10 cellular contexts compared by ENCODE assay signal in the genomic region with DNA sequence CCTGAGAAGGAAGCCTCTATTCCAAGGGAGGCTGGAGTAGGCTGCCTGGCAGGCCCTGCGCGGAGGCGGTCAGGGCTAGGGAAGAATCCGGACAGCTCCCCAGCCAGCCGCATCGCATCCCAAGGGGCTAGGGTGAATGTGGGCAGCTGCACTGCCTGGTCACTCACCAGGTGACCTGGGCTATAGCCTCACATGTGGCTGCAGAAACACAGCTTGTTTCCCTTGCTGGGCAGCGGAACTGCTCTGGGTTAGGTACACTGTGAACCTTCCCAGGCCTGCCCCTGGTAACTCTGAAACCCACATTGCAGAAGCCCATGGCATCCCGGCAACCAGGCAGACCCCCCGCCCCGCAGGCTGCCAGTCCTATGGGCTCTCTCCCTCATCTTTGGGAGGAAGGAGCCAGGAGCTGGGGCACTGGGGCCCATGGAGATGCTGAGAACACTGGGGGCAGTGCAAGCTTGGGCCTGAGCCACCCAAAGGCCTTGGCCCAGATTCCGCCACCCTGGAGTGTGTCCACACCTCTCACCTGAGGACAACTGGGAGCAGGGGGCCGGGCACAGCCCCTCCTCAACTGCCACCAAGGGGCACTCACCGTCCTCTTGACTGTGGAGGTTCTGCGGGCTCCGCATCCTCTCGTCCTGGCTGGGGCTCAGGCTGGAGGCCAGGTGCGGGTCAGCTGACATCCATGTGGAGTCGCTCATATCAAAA.
DNase-seq lines count a peak whose midpoint lies in the region; TF ChIP-seq lines count a peak whose summit lies in the region.
"Had no signal": no experiment of that assay in that cellular context is flagged by ENCODE, and none has a peak within 500 bp of the region (broad histone marks: within the 10 kb centered on the region; RNA-seq: fewer than 3 reads in every experiment).

No MANE protein-coding gene starts in this region.

- H3K4me2 ChIP-seq in parathyroid adenoma (ENCODE audit: low read length), result peak overlapping the region; percentile 53

- H3K9ac ChIP-seq in adipocyte (ENCODE audit: low read length) (peak overlapping the region; percentile 81), parathyroid adenoma (no peak overlapping the region)

- no peaks in the 10 kb centered on the region for H3K36me3 ChIP-seq in ACC112 (ENCODE audit: insufficient read depth, low read length)
- peaks cover 6% of the 10 kb centered on the region for H3K36me3 ChIP-seq in adipocyte (ENCODE audit: control insufficient read depth, insufficient read depth, low read length, severe bottlenecking)
- H3K36me3 ChIP-seq in parathyroid adenoma (ENCODE audit: control insufficient read depth, insufficient read depth, low read length), result no peaks in the 10 kb centered on the region
- H3K36me3 ChIP-seq in A673 (ENCODE audit: insufficient read depth, low read length, poor library complexity, severe bottlenecking), result no peaks in the 10 kb centered on the region

- peaks cover 20% of the 10 kb centered on the region for H3K27me3 Mint-ChIP-seq in glutamatergic neuron (ENCODE audit: unreplicated experiment)
- H3K27me3 Mint-ChIP-seq: activated naive CD4-positive, alpha-beta T cell treated with anti-CD3 and anti-CD28 coated beads, Interleukin-2, amount 50 U/mL, for 24 hours; CD4-positive, CD25-positive, alpha-beta regulatory T cell had no signal

- H3K36me3 Mint-ChIP-seq in glutamatergic neuron (ENCODE audit: unreplicated experiment), result peaks cover 3% of the 10 kb centered on the region
- H3K36me3 Mint-ChIP-seq: activated naive CD4-positive, alpha-beta T cell treated with anti-CD3 and anti-CD28 coated beads, Interleukin-2, amount 50 U/mL, for 24 hours; CD4-positive, CD25-positive, alpha-beta regulatory T cell had no signal

- CTCF ChIA-PET in A673 (lab: Charles Lee), result no interaction called here

- H2AFZ ChIP-seq in ACC112 (ENCODE audit: low read length, unreplicated experiment) (no peak overlapping the region), parathyroid adenoma (no peak overlapping the region)

- intact Hi-C loops in A673 (cut with micrococcal nuclease; ENCODE audit: unreplicated experiment), result no loop called here

- H3K4me1 Mint-ChIP-seq in glutamatergic neuron (ENCODE audit: low read depth, unreplicated experiment), result peaks cover 27% of the 10 kb centered on the region

- peaks cover 27% of the 10 kb centered on the region for H3K79me2 ChIP-seq in ACC112 (ENCODE audit: control insufficient read depth, insufficient read depth, low read length, unreplicated experiment)
- H3K79me2 ChIP-seq in parathyroid adenoma, result peaks cover 59% of the 10 kb centered on the region

- H3K4me3 Mint-ChIP-seq in glutamatergic neuron (ENCODE audit: unreplicated experiment), result peak overlapping the region; percentile 2
- H3K4me3 Mint-ChIP-seq: activated naive CD4-positive, alpha-beta T cell treated with anti-CD3 and anti-CD28 coated beads, Interleukin-2, amount 50 U/mL, for 24 hours; CD4-positive, CD25-positive, alpha-beta regulatory T cell had no signal

- TF ChIP-seq CTCF in glutamatergic neuron (IDR thresholded peaks at IDR 0.05; ENCODE audit: partially characterized antibody, unreplicated experiment), result no peak
- TF ChIP-seq CTCF in parathyroid adenoma (IDR thresholded peaks at IDR 0.05), result no peak
- TF ChIP-seq CTCF in GM13977 (IDR thresholded peaks at IDR 0.05; ENCODE audit: extremely low read depth, insufficient read depth, missing control alignments), result no peak
- no peak for TF ChIP-seq CTCF in A673 (conservative IDR thresholded peaks at IDR 0.05; ENCODE audit: low read depth, low read length)

- in situ Hi-C loops in GM13977 (cut with MboI; ENCODE audit: low pct_unique_long_range_greater_than_20kb, low sequenced_read_pairs, unreplicated experiment), result no loop called here

- no peaks in the 10 kb centered on the region for H3K27me3 ChIP-seq in ACC112 (ENCODE audit: insufficient read depth, low read length)
- H3K27me3 ChIP-seq in adipocyte (replicated peaks; ENCODE audit: control insufficient read depth, insufficient read depth, low read length), result no peaks in the 10 kb centered on the region
- H3K27me3 ChIP-seq in parathyroid adenoma (ENCODE audit: control insufficient read depth, insufficient read depth, low read length), result no peaks in the 10 kb centered on the region
- H3K27me3 ChIP-seq in A673 (replicated peaks; ENCODE audit: insufficient read depth, low read depth, low read length, poor library complexity), result no peaks in the 10 kb centered on the region

- H3K4me3 ChIP-seq in ACC112 (ENCODE audit: low read depth, low read length), result peak overlapping the region; percentile 72
- H3K4me3 ChIP-seq in adipocyte (ENCODE audit: low read length), result peak overlapping the region; percentile 74
- no peak overlapping the region for H3K4me3 ChIP-seq in parathyroid adenoma (ENCODE audit: low read depth, low read length)
- no peak overlapping the region for H3K4me3 ChIP-seq in A673 (ENCODE audit: low read depth, low read length, poor library complexity, severe bottlenecking)

- H3K4me1 ChIP-seq in ACC112 (ENCODE audit: control insufficient read depth, insufficient read depth, low read length, unreplicated experiment), result peaks cover 27% of the 10 kb centered on the region
- peaks cover 35% of the 10 kb centered on the region for H3K4me1 ChIP-seq in adipocyte (ENCODE audit: control insufficient read depth, insufficient read depth, low read length)
- peaks cover 23% of the 10 kb centered on the region for H3K4me1 ChIP-seq in parathyroid adenoma
- H3K4me1 ChIP-seq in A673 (ENCODE audit: insufficient read depth, low read length, poor library complexity, severe bottlenecking), result peaks cover 10% of the 10 kb centered on the region

- BruUV-seq in A673 (replicated peaks; lab: Mats Ljungman, UMichigan), result no TSS peak

- H3K27ac Mint-ChIP-seq in glutamatergic neuron (ENCODE audit: unreplicated experiment), result no peak overlapping the region

- H3K27ac ChIP-seq in ACC112 (ENCODE audit: low read depth, low read length) (peak overlapping the region; percentile 40), parathyroid adenoma (peak overlapping the region; percentile 76), A673 (ENCODE audit: low read depth, low read length, poor library complexity, severe bottlenecking) (no peak overlapping the region)

- POLR2A ChIA-PET in A673 (lab: Charles Lee; ENCODE audit: low non-redundant PET), result no interaction called here

- peaks cover 28% of the 10 kb centered on the region for H3K9me3 Mint-ChIP-seq in glutamatergic neuron (ENCODE audit: unreplicated experiment)
- H3K9me3 Mint-ChIP-seq: activated naive CD4-positive, alpha-beta T cell treated with anti-CD3 and anti-CD28 coated beads, Interleukin-2, amount 50 U/mL, for 24 hours; CD4-positive, CD25-positive, alpha-beta regulatory T cell had no signal

- DNase-seq in adipocyte (ENCODE audit: low read depth) (no peak), glutamatergic neuron (peak; percentile 35), GM13977 (ENCODE audit: low spot score) (no peak), HuH-7 (ENCODE audit: low spot score) (no peak), A673 (ENCODE audit: low spot score) (no peak), NCI-H82 treated with DMSO at 0.1 percent for 48 hours (lab: John Stamatoyannopoulos, UW; ENCODE audit: unreplicated experiment) (no peak)
- DNase-seq: CD4-positive, CD25-positive, alpha-beta regulatory T cell had no signal

- H3K9me3 ChIP-seq in adipocyte (ENCODE audit: control insufficient read depth, low read length) (no peaks in the 10 kb centered on the region), parathyroid adenoma (ENCODE audit: control insufficient read depth, low read length) (no peaks in the 10 kb centered on the region), A673 (ENCODE audit: low read depth, low read length, poor library complexity, severe bottlenecking) (no peaks in the 10 kb centered on the region)

Comparison
In these comparisons a context has a peak if more than half of its experiments do, and no peak if none do; other contexts are left out.
1. H3K4me3 ChIP-seq: peak in ACC112 (single experiment) and adipocyte (single experiment); none in parathyroid adenoma (single experiment) and A673 (single experiment).